21 cellular contexts compared by ENCODE assay signal in the genomic region with DNA sequence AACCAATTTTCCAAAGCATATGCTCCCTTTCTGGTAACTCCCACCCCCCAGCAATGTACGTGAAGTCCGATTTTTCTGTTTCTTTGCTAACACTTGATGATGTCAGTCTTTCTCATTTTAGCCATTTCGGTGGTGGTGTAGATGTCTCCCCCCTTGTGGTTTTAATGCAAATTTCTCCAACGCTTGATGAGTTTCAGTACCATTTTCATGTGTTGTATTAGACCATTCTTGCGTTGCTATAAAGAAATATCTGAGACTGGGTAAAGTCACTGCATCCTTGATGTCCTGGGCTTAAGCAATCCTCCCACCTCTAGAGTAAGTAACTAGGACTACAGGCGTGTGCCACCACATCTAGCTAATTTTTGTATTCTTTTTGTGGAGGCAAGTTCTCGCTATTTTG.
"Had no signal": no experiment of that assay in that cellular context is flagged by ENCODE, and none has a peak within 500 bp of the region (broad histone marks: within the 10 kb centered on the region; RNA-seq: fewer than 3 reads in every experiment).

No MANE protein-coding gene starts in this region.

- H3K9me3 ChIP-seq: gastroesophageal sphincter, left ventricle myocardium inferior, upper lobe of right lung had no signal

- ATAC-seq: activated CD4-positive, alpha-beta T cell treated with anti-CD3 and anti-CD28 coated beads for 36 hours; gastroesophageal sphincter; natural killer cell; sciatic nerve; stimulated activated naive B cell treated with anti-CD40 and anti-IgM and Interleukin-4, amounts not matched to agents 10 μg/mL and 1 μg/mL and 100 μg/mL, for 72 hours; upper lobe of right lung; WTC11 had no signal

- H3K36me3 ChIP-seq: cardiac muscle cell, gastroesophageal sphincter, left ventricle myocardium inferior, upper lobe of right lung had no signal

- H3K27ac ChIP-seq: cardiac muscle cell, epithelial cell of prostate, gastroesophageal sphincter, left ventricle myocardium inferior, upper lobe of right lung had no signal

- H3K4me3 ChIP-seq: cardiac muscle cell, gastroesophageal sphincter, left ventricle myocardium inferior, smooth muscle cell, upper lobe of right lung had no signal

- DNase-seq: activated CD4-positive, alpha-beta T cell treated with anti-CD3 and anti-CD28 coated beads for 36 hours; activated CD4-positive, alpha-beta T cell treated with anti-CD3 and anti-CD28 coated beads, Interleukin-2, amount 50 U/mL, for 4 hours; activated CD8-positive, alpha-beta memory T cell treated with anti-CD3 and anti-CD28 coated beads, Interleukin-2, amount 50 U/mL, for 48 hours; activated naive CD4-positive, alpha-beta T cell treated with anti-CD3 and anti-CD28 coated beads for 36 hours; activated naive CD8-positive, alpha-beta T cell treated with anti-CD3 and anti-CD28 coated beads, Interleukin-2, amount 10 ng/mL, durations not matched to agents 7 days and 5 days; activated T-cell treated with anti-CD3 and anti-CD28 coated beads, Interleukin-2, amount 50 U/mL, for 48 hours; amniotic stem cell; cortex of kidney; head of caudate nucleus; hypothalamus; left ventricle myocardium inferior; natural killer cell; stimulated activated CD4-positive, alpha-beta T cell treated with anti-CD3 and anti-CD28 coated beads, Interleukin-15, amount 100 ng/mL, for 24 hours; stimulated activated naive B cell treated with anti-CD40 and anti-IgM and Interleukin-4, amounts not matched to agents 10 μg/mL and 1 μg/mL and 100 μg/mL, for 72 hours; upper lobe of right lung had no signal

- H3K4me1 ChIP-seq: gastroesophageal sphincter, left ventricle myocardium inferior, upper lobe of right lung had no signal

- H3K27me3 ChIP-seq: cardiac muscle cell, gastroesophageal sphincter, upper lobe of right lung had no signal
